24 cellular contexts compared by ENCODE assay signal in genomic region chr11:132852361-132852760, GRCh38.
"Had no signal": no experiment of that assay in that cellular context is flagged by ENCODE, and none has a peak within 500 bp of the region (broad histone marks: within the 10 kb centered on the region; RNA-seq: fewer than 3 reads in every experiment).

No MANE protein-coding gene starts in this region.

- H3K9me3 ChIP-seq: SJSA1 had no signal

- H3K36me3 ChIP-seq: SJSA1 had no signal

- DNase-seq: Kasumi-1, MV-4-11, NCI-H1048, NCI-H1105, NCI-H1417, NCI-H1436 treated with DMSO at 0.1 percent for 48 hours, NCI-H1694, NCI-H1930, NCI-H2081, NCI-H2107, NCI-H2227 treated with DMSO at 0.1 percent for 48 hours, NCI-H510A, NCI-H524 treated with DMSO at 0.1 percent for 48 hours, NCI-H69, NCI-H774, Right ventricle myocardium superior, RPMI8226, SIG-M5 had no signal

- ATAC-seq: K562 had no signal

- H3K4me1 Mint-ChIP-seq: IgD-negative memory B cell had no signal

- H3K4me1 ChIP-seq: SJSA1 had no signal

- H3K9ac ChIP-seq: KMS-11 had no signal

- H3K4me3 Mint-ChIP-seq: IgD-negative memory B cell had no signal

- H3K27me3 ChIP-seq: SJSA1 had no signal

- H3K4me2 ChIP-seq: KMS-11 had no signal

- H3K27me3 Mint-ChIP-seq: IgD-negative memory B cell had no signal

- H3K27ac ChIP-seq: HL-60, KMS-11, SJSA1, SK-N-MC had no signal

- H3K27ac Mint-ChIP-seq: IgD-negative memory B cell had no signal

- H3K4me3 ChIP-seq: K562, SJSA1, SK-N-MC had no signal
